ENCODE assay signal across 1 cellular context in the genomic region with DNA sequence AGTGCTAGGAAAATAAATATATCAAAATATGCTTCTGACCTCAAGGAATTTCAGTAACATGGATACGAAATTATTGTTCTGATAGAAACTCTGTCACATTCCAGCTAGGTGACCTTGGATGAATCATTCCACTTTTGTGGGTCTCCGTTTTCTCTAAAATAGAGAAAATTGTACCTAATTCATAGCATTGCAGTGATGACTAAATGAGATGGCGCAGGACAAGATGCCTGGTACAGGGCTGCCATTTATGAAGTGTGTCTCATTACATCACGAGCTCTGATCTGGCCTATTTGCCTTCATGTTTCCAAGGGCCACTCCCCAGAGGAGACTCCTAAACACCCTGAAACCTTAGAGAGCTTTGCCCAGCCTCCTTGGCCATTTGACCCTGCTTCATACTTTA.
TF ChIP-seq lines count a peak whose summit lies in the region.

No MANE protein-coding gene starts in this region.

TF ChIP-seq in SK-N-SH, 30 proteins besides CTCF, POLR2A, EP300 and RAD21:
- TF ChIP-seq, protein P1, sequence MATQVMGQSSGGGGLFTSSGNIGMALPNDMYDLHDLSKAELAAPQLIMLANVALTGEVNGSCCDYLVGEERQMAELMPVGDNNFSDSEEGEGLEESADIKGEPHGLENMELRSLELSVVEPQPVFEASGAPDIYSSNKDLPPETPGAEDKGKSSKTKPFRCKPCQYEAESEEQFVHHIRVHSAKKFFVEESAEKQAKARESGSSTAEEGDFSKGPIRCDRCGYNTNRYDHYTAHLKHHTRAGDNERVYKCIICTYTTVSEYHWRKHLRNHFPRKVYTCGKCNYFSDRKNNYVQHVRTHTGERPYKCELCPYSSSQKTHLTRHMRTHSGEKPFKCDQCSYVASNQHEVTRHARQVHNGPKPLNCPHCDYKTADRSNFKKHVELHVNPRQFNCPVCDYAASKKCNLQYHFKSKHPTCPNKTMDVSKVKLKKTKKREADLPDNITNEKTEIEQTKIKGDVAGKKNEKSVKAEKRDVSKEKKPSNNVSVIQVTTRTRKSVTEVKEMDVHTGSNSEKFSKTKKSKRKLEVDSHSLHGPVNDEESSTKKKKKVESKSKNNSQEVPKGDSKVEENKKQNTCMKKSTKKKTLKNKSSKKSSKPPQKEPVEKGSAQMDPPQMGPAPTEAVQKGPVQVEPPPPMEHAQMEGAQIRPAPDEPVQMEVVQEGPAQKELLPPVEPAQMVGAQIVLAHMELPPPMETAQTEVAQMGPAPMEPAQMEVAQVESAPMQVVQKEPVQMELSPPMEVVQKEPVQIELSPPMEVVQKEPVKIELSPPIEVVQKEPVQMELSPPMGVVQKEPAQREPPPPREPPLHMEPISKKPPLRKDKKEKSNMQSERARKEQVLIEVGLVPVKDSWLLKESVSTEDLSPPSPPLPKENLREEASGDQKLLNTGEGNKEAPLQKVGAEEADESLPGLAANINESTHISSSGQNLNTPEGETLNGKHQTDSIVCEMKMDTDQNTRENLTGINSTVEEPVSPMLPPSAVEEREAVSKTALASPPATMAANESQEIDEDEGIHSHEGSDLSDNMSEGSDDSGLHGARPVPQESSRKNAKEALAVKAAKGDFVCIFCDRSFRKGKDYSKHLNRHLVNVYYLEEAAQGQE (IDR thresholded peaks at IDR 0.05; ENCODE audit: low read depth, low read length): no peak
- no peak for TF ChIP-seq POLR2AphosphoS5 (IDR thresholded peaks at IDR 0.05; ENCODE audit: low read depth, low read length)
- TF ChIP-seq FOXJ3 (CRISPR knock-in tag; IDR thresholded peaks at IDR 0.05): no peak
- TF ChIP-seq, protein P2, sequence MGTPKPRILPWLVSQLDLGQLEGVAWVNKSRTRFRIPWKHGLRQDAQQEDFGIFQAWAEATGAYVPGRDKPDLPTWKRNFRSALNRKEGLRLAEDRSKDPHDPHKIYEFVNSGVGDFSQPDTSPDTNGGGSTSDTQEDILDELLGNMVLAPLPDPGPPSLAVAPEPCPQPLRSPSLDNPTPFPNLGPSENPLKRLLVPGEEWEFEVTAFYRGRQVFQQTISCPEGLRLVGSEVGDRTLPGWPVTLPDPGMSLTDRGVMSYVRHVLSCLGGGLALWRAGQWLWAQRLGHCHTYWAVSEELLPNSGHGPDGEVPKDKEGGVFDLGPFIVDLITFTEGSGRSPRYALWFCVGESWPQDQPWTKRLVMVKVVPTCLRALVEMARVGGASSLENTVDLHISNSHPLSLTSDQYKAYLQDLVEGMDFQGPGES (IDR thresholded peaks at IDR 0.05; ENCODE audit: low read depth, low read length): no peak
- no peak for TF ChIP-seq RFX5 (IDR thresholded peaks at IDR 0.05; ENCODE audit: low read length)
- TF ChIP-seq, protein P3, sequence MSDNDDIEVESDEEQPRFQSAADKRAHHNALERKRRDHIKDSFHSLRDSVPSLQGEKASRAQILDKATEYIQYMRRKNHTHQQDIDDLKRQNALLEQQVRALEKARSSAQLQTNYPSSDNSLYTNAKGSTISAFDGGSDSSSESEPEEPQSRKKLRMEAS (IDR thresholded peaks at IDR 0.05; ENCODE audit: low read depth): no peak
- TF ChIP-seq, protein P4, sequence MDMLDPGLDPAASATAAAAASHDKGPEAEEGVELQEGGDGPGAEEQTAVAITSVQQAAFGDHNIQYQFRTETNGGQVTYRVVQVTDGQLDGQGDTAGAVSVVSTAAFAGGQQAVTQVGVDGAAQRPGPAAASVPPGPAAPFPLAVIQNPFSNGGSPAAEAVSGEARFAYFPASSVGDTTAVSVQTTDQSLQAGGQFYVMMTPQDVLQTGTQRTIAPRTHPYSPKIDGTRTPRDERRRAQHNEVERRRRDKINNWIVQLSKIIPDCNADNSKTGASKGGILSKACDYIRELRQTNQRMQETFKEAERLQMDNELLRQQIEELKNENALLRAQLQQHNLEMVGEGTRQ (IDR thresholded peaks at IDR 0.05; ENCODE audit: borderline replicate concordance, low read depth, low read length): no peak
- TF ChIP-seq MXI1 (IDR thresholded peaks at IDR 0.05; ENCODE audit: low read depth, low read length): no peak
- TF ChIP-seq, protein P5, sequence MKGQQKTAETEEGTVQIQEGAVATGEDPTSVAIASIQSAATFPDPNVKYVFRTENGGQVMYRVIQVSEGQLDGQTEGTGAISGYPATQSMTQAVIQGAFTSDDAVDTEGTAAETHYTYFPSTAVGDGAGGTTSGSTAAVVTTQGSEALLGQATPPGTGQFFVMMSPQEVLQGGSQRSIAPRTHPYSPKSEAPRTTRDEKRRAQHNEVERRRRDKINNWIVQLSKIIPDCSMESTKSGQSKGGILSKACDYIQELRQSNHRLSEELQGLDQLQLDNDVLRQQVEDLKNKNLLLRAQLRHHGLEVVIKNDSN (IDR thresholded peaks at IDR 0.05; ENCODE audit: borderline replicate concordance, low read depth): no peak
- no peak for TF ChIP-seq SIN3A (IDR thresholded peaks at IDR 0.05; ENCODE audit: borderline replicate concordance, low read depth, low read length)
- TF ChIP-seq TCF12 (IDR thresholded peaks at IDR 0.05): no peak
TF ChIP-seq in SK-N-SH: peak in this region for 0.
